8 cellular contexts compared by ENCODE assay signal in genomic region chr15:41116116-41116871, GRCh38. TPM values are rescaled to one million over a fixed set of nuclear protein-coding genes. Genes with fewer than 3 reads are reported as not detected.
DNase-seq lines count a peak whose midpoint lies in the region; ATAC-seq and TF ChIP-seq lines count a peak whose summit lies in the region.

Gene INO80, minus strand, starts transcription at chr15:41116280. Its CDS starts 19,970 bp downstream, at chr15:41096310.

- TF ChIP-seq CTCF in BE2C (IDR thresholded peaks at IDR 0.05; ENCODE audit: low read depth, low read length) = no peak

- DNase-seq in BE2C = peak; percentile 99
- peak; percentile 99 for DNase-seq in NCI-H69 (lab: John Stamatoyannopoulos, UW)
- peak; percentile 99 for DNase-seq in activated CD4-positive, alpha-beta T cell treated with anti-CD3 and anti-CD28 coated beads, Interleukin-2, amount 10 ng/mL, durations not matched to agents 7 days and 5 days
- DNase-seq in dedifferentiated amniotic fluid mesenchymal stem cell (ENCODE audit: extremely low spot score) = peak; percentile 99
- DNase-seq in left kidney (ENCODE audit: low read depth, low spot score) = peak; percentile 99
- peak; percentile 96 to 97 for DNase-seq in stimulated activated CD4-positive, alpha-beta T cell treated with anti-CD3 and anti-CD28 coated beads, Interleukin-2, amount 100 ng/mL, for 24 hours

- CTCF ChIA-PET in activated CD4-positive, alpha-beta T cell treated with anti-CD3 and anti-CD28 coated beads, Interleukin-2, amount 10 ng/mL, durations not matched to agents 7 days and 5 days (lab: Charles Lee) = interaction anchor here (0.8 to 2.4 kb wide), 2 partner anchors 11 to 21 kb away, joined by 3 to 6 read pairs; no protein-coding TSS in a partner anchor

- H3K27me3 ChIP-seq in BE2C = no peaks in the 10 kb centered on the region

- POLR2A ChIA-PET in activated CD4-positive, alpha-beta T cell treated with anti-CD3 and anti-CD28 coated beads, Interleukin-2, amount 10 ng/mL, durations not matched to agents 7 days and 5 days (lab: Charles Lee) = no interaction called here

- H3K27ac Mint-ChIP-seq in activated CD4-positive, alpha-beta T cell treated with anti-CD3 and anti-CD28 coated beads, Interleukin-2, amount 10 ng/mL, durations not matched to agents 7 days and 5 days = peak within 1 kb of the TSS; percentile 98

- H3K36me3 ChIP-seq in BE2C = peaks cover 13% of the 10 kb centered on the region

- H3K9me3 ChIP-seq in BE2C = no peaks in the 10 kb centered on the region

- H3K27me3 Mint-ChIP-seq in activated CD4-positive, alpha-beta T cell treated with anti-CD3 and anti-CD28 coated beads, Interleukin-2, amount 10 ng/mL, durations not matched to agents 7 days and 5 days = peaks cover 4% of the 10 kb centered on the region

- H3K9me3 Mint-ChIP-seq in activated CD4-positive, alpha-beta T cell treated with anti-CD3 and anti-CD28 coated beads, Interleukin-2, amount 10 ng/mL, durations not matched to agents 7 days and 5 days = no peaks in the 10 kb centered on the region

- ATAC-seq in GM19324 (IDR thresholded peaks at IDR 0.05; ENCODE audit: low FRiP score, unreplicated experiment) (peak; percentile 84), HG03469 (IDR thresholded peaks at IDR 0.05; ENCODE audit: unreplicated experiment) (peak; percentile 43)

- peak within 1 kb of the TSS; percentile 89 for H3K4me3 Mint-ChIP-seq in activated CD4-positive, alpha-beta T cell treated with anti-CD3 and anti-CD28 coated beads, Interleukin-2, amount 10 ng/mL, durations not matched to agents 7 days and 5 days

- H3K4me1 Mint-ChIP-seq in activated CD4-positive, alpha-beta T cell treated with anti-CD3 and anti-CD28 coated beads, Interleukin-2, amount 10 ng/mL, durations not matched to agents 7 days and 5 days = peaks cover 26% of the 10 kb centered on the region

- H3K4me3 ChIP-seq in BE2C (ENCODE audit: low read depth, low read length) = peak within 1 kb of the TSS; percentile 98

- H3K4me1 ChIP-seq in BE2C = no peaks in the 10 kb centered on the region

- H3K36me3 Mint-ChIP-seq in activated CD4-positive, alpha-beta T cell treated with anti-CD3 and anti-CD28 coated beads, Interleukin-2, amount 10 ng/mL, durations not matched to agents 7 days and 5 days (ENCODE audit: low read depth) = peaks cover 16% of the 10 kb centered on the region

RNA-seq across cellular contexts. Expression of gene INO80, which starts in this region (rescaled TPM):
- polyA plus RNA-seq in BE2C (2012; ENCODE audit: insufficient read depth, insufficient read length, low read depth) = 30.4 TPM
- total RNA-seq in activated CD4-positive, alpha-beta T cell treated with anti-CD3 and anti-CD28 coated beads, Interleukin-2, amount 10 ng/mL, durations not matched to agents 7 days and 5 days = 10 to 100 TPM; 24.5 to 26.2 TPM

Comparison
In these comparisons a context has a peak if more than half of its experiments do, and no peak if none do; other contexts are left out.
1. Peak in every context shown above with its lines: DNase-seq, ATAC-seq and H3K4me3 ChIP-seq.